ENCODE assay signal across 1 cellular context in genomic region chr15:65303687-65304392, GRCh38.
TF ChIP-seq lines count a peak whose summit lies in the region.

No MANE protein-coding gene starts in this region.

TF ChIP-seq in HepG2, 621 proteins besides CTCF, POLR2A, EP300 and RAD21 (continues in another document):
- 0 out of 2 replicates have a peak, but pooled peaks have one; percentile 5 for TF ChIP-seq IKZF5 (CRISPR knock-in tag; IDR thresholded peaks at IDR 0.05)
- TF ChIP-seq PATZ1 (CRISPR knock-in tag; IDR thresholded peaks at IDR 0.05) = no peak
- TF ChIP-seq SETDB1 (CRISPR knock-in tag; IDR thresholded peaks at IDR 0.05; ENCODE audit: borderline replicate concordance) = no peak
- TF ChIP-seq ZNF3 (CRISPR knock-in tag; IDR thresholded peaks at IDR 0.05) = no peak
- no peak for TF ChIP-seq ZNF235 (CRISPR knock-in tag; IDR thresholded peaks at IDR 0.05; ENCODE audit: borderline replicate concordance)
- TF ChIP-seq ZNF670 (CRISPR knock-in tag; IDR thresholded peaks at IDR 0.05; ENCODE audit: borderline replicate concordance) = no peak
- no peak for TF ChIP-seq ZNF747 (CRISPR knock-in tag; IDR thresholded peaks at IDR 0.05; ENCODE audit: borderline replicate concordance)
- TF ChIP-seq ZNF558 (CRISPR knock-in tag; IDR thresholded peaks at IDR 0.05; ENCODE audit: borderline replicate concordance) = no peak
- TF ChIP-seq ATF1 (CRISPR knock-in tag; IDR thresholded peaks at IDR 0.05) = no peak
- no peak for TF ChIP-seq KLF15 (CRISPR knock-in tag; IDR thresholded peaks at IDR 0.05; ENCODE audit: borderline replicate concordance)
- no peak for TF ChIP-seq NR3C1 (CRISPR knock-in tag; IDR thresholded peaks at IDR 0.05)
- TF ChIP-seq ASH2L (IDR thresholded peaks at IDR 0.05; ENCODE audit: insufficient read length, low read depth, low read length) = peak; percentile 33
- TF ChIP-seq ZNF446 (CRISPR knock-in tag; IDR thresholded peaks at IDR 0.05) = no peak
- TF ChIP-seq SIX4 (CRISPR knock-in tag; IDR thresholded peaks at IDR 0.05) = 0 out of 2 replicates have a peak, but pooled peaks have one; percentile 10
- TF ChIP-seq ZBTB14 (CRISPR knock-in tag; IDR thresholded peaks at IDR 0.05) = no peak
- no peak for TF ChIP-seq ZNF773 (CRISPR knock-in tag; IDR thresholded peaks at IDR 0.05; ENCODE audit: borderline replicate concordance)
- no peak for TF ChIP-seq MTF1 (CRISPR knock-in tag; IDR thresholded peaks at IDR 0.05)
- 0 out of 2 replicates have a peak, but pooled peaks have one; percentile 12 for TF ChIP-seq SOX5 (CRISPR knock-in tag; IDR thresholded peaks at IDR 0.05; ENCODE audit: borderline replicate concordance)
- TF ChIP-seq HMGXB3 (CRISPR knock-in tag; IDR thresholded peaks at IDR 0.05; ENCODE audit: borderline replicate concordance) = no peak
- no peak for TF ChIP-seq CREB1 (IDR thresholded peaks at IDR 0.05)
- TF ChIP-seq CREB1 (CRISPR knock-in tag; IDR thresholded peaks at IDR 0.05) = no peak
- TF ChIP-seq HOXA9 (CRISPR knock-in tag; IDR thresholded peaks at IDR 0.05; ENCODE audit: borderline replicate concordance) = no peak
- no peak for TF ChIP-seq ZHX1 (CRISPR knock-in tag; IDR thresholded peaks at IDR 0.05; ENCODE audit: low read depth)
- TF ChIP-seq NCOA5 (CRISPR knock-in tag; IDR thresholded peaks at IDR 0.05) = no peak
- TF ChIP-seq HOXD1 (CRISPR knock-in tag; IDR thresholded peaks at IDR 0.05) = no peak
- no peak for TF ChIP-seq LRRFIP1 (CRISPR knock-in tag; conservative IDR thresholded peaks at IDR 0.05)
- peak; percentile 47; the same call in 1 of the 2 replicates for TF ChIP-seq TFE3 (CRISPR knock-in tag; IDR thresholded peaks at IDR 0.05)
- TF ChIP-seq MTF2 (CRISPR knock-in tag; IDR thresholded peaks at IDR 0.05; ENCODE audit: borderline replicate concordance) = no peak
- no peak for TF ChIP-seq FOXM1 (CRISPR knock-in tag; IDR thresholded peaks at IDR 0.05)
- TF ChIP-seq ZNF562 (CRISPR knock-in tag; IDR thresholded peaks at IDR 0.05; ENCODE audit: borderline replicate concordance) = no peak
- TF ChIP-seq YEATS4 (CRISPR knock-in tag; IDR thresholded peaks at IDR 0.05; ENCODE audit: borderline replicate concordance) = peak; percentile 51; the same call in 1 of the 2 replicates
- no peak for TF ChIP-seq ZNF816 (CRISPR knock-in tag; IDR thresholded peaks at IDR 0.05; ENCODE audit: borderline replicate concordance)
- no peak for TF ChIP-seq SMAD3 (CRISPR knock-in tag; IDR thresholded peaks at IDR 0.05)
- no peak for TF ChIP-seq KLF13 (CRISPR knock-in tag; IDR thresholded peaks at IDR 0.05)
- TF ChIP-seq ZNF879 (CRISPR knock-in tag; IDR thresholded peaks at IDR 0.05) = no peak
- TF ChIP-seq HOMEZ (CRISPR knock-in tag; IDR thresholded peaks at IDR 0.05; ENCODE audit: low read depth) = no peak
- no peak; the same call in 1 of the 2 replicates for TF ChIP-seq KLF6 (CRISPR knock-in tag; IDR thresholded peaks at IDR 0.05)
- TF ChIP-seq U2AF2 (IDR thresholded peaks at IDR 0.05; ENCODE audit: low read depth, low read length) = no peak
- TF ChIP-seq HDAC2 (CRISPR knock-in tag; IDR thresholded peaks at IDR 0.05) = no peak; the same call in 1 of the 2 replicates
- TF ChIP-seq HNRNPK (IDR thresholded peaks at IDR 0.05; ENCODE audit: low read depth, low read length, poor library complexity, severe bottlenecking) = no peak
- TF ChIP-seq TERF1 (CRISPR knock-in tag; IDR thresholded peaks at IDR 0.05) = no peak
- TF ChIP-seq CENPBD1 (CRISPR knock-in tag; IDR thresholded peaks at IDR 0.05; ENCODE audit: borderline replicate concordance, low read depth) = no peak
- no peak for TF ChIP-seq LBX2 (CRISPR knock-in tag; IDR thresholded peaks at IDR 0.05; ENCODE audit: borderline replicate concordance)
- no peak for TF ChIP-seq ZFP36L1 (CRISPR knock-in tag; IDR thresholded peaks at IDR 0.05)
- TF ChIP-seq ZNF749 (CRISPR knock-in tag; IDR thresholded peaks at IDR 0.05; ENCODE audit: borderline replicate concordance) = no peak
- no peak for TF ChIP-seq AGO2 (optimal IDR thresholded peaks at IDR 0.05; ENCODE audit: low read depth, low read length)
